In the genomic region with DNA sequence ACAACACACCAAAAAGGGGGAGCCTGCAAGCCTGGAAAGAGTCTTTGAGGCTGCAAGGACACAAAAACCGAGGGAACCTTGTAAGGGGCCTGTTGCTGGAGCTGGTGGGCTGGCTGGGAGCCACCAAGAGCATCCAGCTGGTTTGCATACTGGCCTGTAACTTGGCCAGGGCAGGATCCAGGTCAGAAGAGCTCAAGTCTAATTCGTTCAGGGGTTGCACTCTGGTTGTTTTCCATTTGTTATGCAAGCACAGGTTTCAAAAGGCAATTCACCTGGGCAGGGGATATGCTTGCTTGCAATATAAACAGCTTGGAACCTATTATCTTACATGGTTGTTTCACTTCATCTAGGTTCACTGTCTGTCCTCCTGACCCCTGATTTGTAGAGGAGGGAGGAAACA, we compare ENCODE assay signal across 21 cellular contexts.
DNase-seq lines count a peak whose midpoint lies in the region; ATAC-seq and TF ChIP-seq lines count a peak whose summit lies in the region.
"Had no signal": no experiment of that assay in that cellular context is flagged by ENCODE, and none has a peak within 500 bp of the region (broad histone marks: within the 10 kb centered on the region; RNA-seq: fewer than 3 reads in every experiment).

No MANE protein-coding gene starts in this region.

- H3K36me3 ChIP-seq in OCI-LY1 (ENCODE audit: insufficient read depth, low read length) (no peaks in the 10 kb centered on the region), right lobe of liver (no peaks in the 10 kb centered on the region)

- H3K4me2 ChIP-seq in OCI-LY1 (ENCODE audit: low read length), result no peak overlapping the region
- H3K4me2 ChIP-seq: GM23338 had no signal

- H3K9ac ChIP-seq in OCI-LY1 (ENCODE audit: low read length), result no peak overlapping the region

- H4K20me1 ChIP-seq in OCI-LY1 (ENCODE audit: insufficient read depth, low read length), result no peaks in the 10 kb centered on the region

- TF ChIP-seq POLR2A in right lobe of liver (IDR thresholded peaks at IDR 0.05), result no peak

- no peaks in the 10 kb centered on the region for H3K9me3 ChIP-seq in OCI-LY1 (ENCODE audit: low read length)
- H3K9me3 ChIP-seq in right lobe of liver, result no peaks in the 10 kb centered on the region

- DNase-seq in NCI-H2107 treated with DMSO at 0.1 percent for 48 hours (lab: John Stamatoyannopoulos, UW; ENCODE audit: unreplicated experiment) (peak; percentile 6), NCI-H2107 (lab: John Stamatoyannopoulos, UW) (no peak), right lobe of liver (peak in 2 of 3 donors; percentile 85 to 87), SIG-M5 (lab: John Stamatoyannopoulos, UW) (no peak), GDM1 (lab: John Stamatoyannopoulos, UW) (no peak)
- no peak for DNase-seq in stimulated activated CD4-positive, alpha-beta T cell treated with anti-CD3 and anti-CD28 coated beads, Interleukin-2, amount 100 ng/mL, for 48 hours
- DNase-seq: 8988T, AML-193, HCEC 1CT, NCI-H1092 treated with DMSO at 0.1 percent for 48 hours, NCI-H146, NCI-H2029, NCI-H2171, NCI-H526 treated with DMSO at 0.1 percent for 48 hours had no signal

- no peaks in the 10 kb centered on the region for H3F3A ChIP-seq in OCI-LY1 (ENCODE audit: insufficient read depth, low read length)

- H3K4me3 ChIP-seq in OCI-LY1 (ENCODE audit: low read depth, low read length, poor library complexity, severe bottlenecking), result no peak overlapping the region
- no peak overlapping the region for H3K4me3 ChIP-seq in right lobe of liver
- H3K4me3 ChIP-seq: GM12878, GM23338, K562 had no signal

- TF ChIP-seq CTCF in OCI-LY1 (IDR thresholded peaks at IDR 0.05; ENCODE audit: low read length) (no peak), right lobe of liver (IDR thresholded peaks at IDR 0.05) (no peak)

- H3K27ac ChIP-seq in OCI-LY1 (ENCODE audit: low read depth, low read length, poor library complexity, severe bottlenecking), result peak overlapping the region; percentile 41
- H3K27ac ChIP-seq in right lobe of liver, result peak overlapping the region in 2 of 3 donors; percentile 20 to 65

- H3K27me3 ChIP-seq in OCI-LY1 (ENCODE audit: insufficient read depth, low read length), result no peaks in the 10 kb centered on the region
- H3K27me3 ChIP-seq in right lobe of liver, result no peaks in the 10 kb centered on the region

- WGBS in right lobe of liver (ENCODE audit: insufficient coverage, low coverage, low lambda C conversion rate, missing lambda C conversion rate), result 28% methylated on average over 2 of the region's 2 CpGs

- peak; percentile 73 to 92 (median 82) for ATAC-seq in right lobe of liver
- ATAC-seq in HG03280 (IDR thresholded peaks at IDR 0.05; ENCODE audit: unreplicated experiment), result no peak
- ATAC-seq: GM12878, Panc1, SK-N-SH treated with all-trans-retinoic acid at 6 μM for 48 hours had no signal

- no peaks in the 10 kb centered on the region for H3K79me2 ChIP-seq in OCI-LY1 (ENCODE audit: insufficient read depth, low read length)

- intact Hi-C loops in right lobe of liver (cut with DNase I), result no loop called here

- no peak overlapping the region for H2AFZ ChIP-seq in OCI-LY1 (ENCODE audit: low read length)
- H2AFZ ChIP-seq: GM23338 had no signal

- H3K9me2 ChIP-seq in OCI-LY1 (ENCODE audit: low read depth, low read length), result no peaks in the 10 kb centered on the region

- H3K4me1 ChIP-seq in OCI-LY1 (ENCODE audit: insufficient read depth, low read length, severe bottlenecking) (peaks cover 44% of the 10 kb centered on the region), right lobe of liver (peaks cover 0 to 46% (median 4%) of the 10 kb centered on the region in 4 donors)

Comparison
In these comparisons a context has a peak if more than half of its experiments do, and no peak if none do; other contexts are left out.
1. DNase-seq: peak in NCI-H2107 treated with DMSO at 0.1 percent for 48 hours (single experiment) and right lobe of liver (2 of 3); none in NCI-H2107 (single experiment), stimulated activated CD4-positive, alpha-beta T cell treated with anti-CD3 and anti-CD28 coated beads, Interleukin-2, amount 100 ng/mL, for 48 hours (0 of 2), SIG-M5 (single experiment) and GDM1 (single experiment).